ENCODE assay signal across 10 cellular contexts in genomic region chr6:143855057-143855456, GRCh38. TPM values are rescaled to one million over a fixed set of nuclear protein-coding genes. Genes with fewer than 3 reads are reported as not detected.
"Had no signal": no experiment of that assay in that cellular context is flagged by ENCODE, and none has a peak within 500 bp of the region (broad histone marks: within the 10 kb centered on the region; RNA-seq: fewer than 3 reads in every experiment).

No MANE protein-coding gene starts in this region.

RNA-seq across cellular contexts. Expression of gene ZC2HC1B, which starts 9.2 kb away (rescaled TPM):
- total RNA-seq: activated CD4-positive, alpha-beta memory T cell treated with anti-CD3 and anti-CD28 coated beads, Interleukin-2, amount 10 ng/mL, durations not matched to agents 7 days and 5 days; activated CD4-positive, alpha-beta T cell treated with anti-CD3 and anti-CD28 coated beads for 36 hours; activated CD4-positive, alpha-beta T cell treated with anti-CD3 and anti-CD28 coated beads, Interleukin-2, amount 10 ng/mL, durations not matched to agents 24 days and 14 days; activated CD4-positive, alpha-beta T cell treated with anti-CD3 and anti-CD28 coated beads, Interleukin-2, amount 10 ng/mL, durations not matched to agents 7 days and 5 days; activated CD8-positive, alpha-beta memory T cell treated with anti-CD3 and anti-CD28 coated beads for 36 hours; activated CD8-positive, alpha-beta T cell treated with anti-CD3 and anti-CD28 coated beads for 36 hours; activated CD8-positive, alpha-beta T cell treated with anti-CD3 and anti-CD28 coated beads, Interleukin-2, amount 10 ng/mL, durations not matched to agents 7 days and 5 days; T-cell; T-helper 1 cell treated with Interleukin-12 subunit alpha and Interleukin-12 subunit beta and Interleukin-4 antibody, amounts not matched to agents 30 ng/mL and 1 ng/mL, for 36 hours; T-helper 2 cell treated with Interferon-gamma antibody and Interleukin-4, amounts not matched to agents 100 ng/mL and 5 ng/mL, for 36 hours had no signal
